Comparison of ENCODE assay signal across 12 cellular contexts in genomic region chr15:99677540-99678134, GRCh38. TPM values are rescaled to one million over a fixed set of nuclear protein-coding genes. Genes with fewer than 3 reads are reported as not detected.
DNase-seq lines count a peak whose midpoint lies in the region; ATAC-seq, FAIRE-seq and TF ChIP-seq lines count a peak whose summit lies in the region.
"Had no signal": no experiment of that assay in that cellular context is flagged by ENCODE, and none has a peak within 500 bp of the region (broad histone marks: within the 10 kb centered on the region; RNA-seq: fewer than 3 reads in every experiment).

No MANE protein-coding gene starts in this region.

- H3K4me1 ChIP-seq in PC-9 (replicated peaks; ENCODE audit: insufficient read depth) = no peaks in the 10 kb centered on the region

- no peaks in the 10 kb centered on the region; the same call in 1 of the 2 replicates for H4K20me1 ChIP-seq in PC-9 (ENCODE audit: insufficient read depth)

- TF ChIP-seq CTCF in PC-9 (conservative IDR thresholded peaks at IDR 0.05) = no peak

- H3K4me1 Mint-ChIP-seq in naive thymus-derived CD8-positive, alpha-beta T cell = peaks cover 8 to 15% (median 14%) of the 10 kb centered on the region in 4 donors
- H3K4me1 Mint-ChIP-seq: CD14-positive monocyte had no signal

- H3K9me3 ChIP-seq in PC-9 (ENCODE audit: insufficient read depth, low read depth) = no peaks in the 10 kb centered on the region

- H3F3A ChIP-seq in PC-9 (ENCODE audit: insufficient read depth, low read depth) = no peaks in the 10 kb centered on the region; the same call in 1 of the 2 replicates

- peaks cover 7% of the 10 kb centered on the region; the same call in 1 of the 2 replicates for H3K36me3 ChIP-seq in PC-9 (ENCODE audit: low read depth)

- peak; percentile 66 for ATAC-seq in GM18502 (IDR thresholded peaks at IDR 0.05; ENCODE audit: poor library complexity, unreplicated experiment)
- peak; percentile 66 for ATAC-seq in GM21360 (IDR thresholded peaks at IDR 0.05; ENCODE audit: unreplicated experiment)
- ATAC-seq in HG03095 (IDR thresholded peaks at IDR 0.05; ENCODE audit: unreplicated experiment) = peak; percentile 68
- ATAC-seq in naive thymus-derived CD8-positive, alpha-beta T cell = no peak
- ATAC-seq in HG03469 (IDR thresholded peaks at IDR 0.05; ENCODE audit: unreplicated experiment) = no peak
- ATAC-seq: T-cell had no signal

- CTCF ChIA-PET in PC-9 (lab: Charles Lee) = no interaction called here

- peak overlapping the region in 2 of 10 donors; percentile 10 to 12 for H3K27ac Mint-ChIP-seq in naive thymus-derived CD8-positive, alpha-beta T cell
- H3K27ac Mint-ChIP-seq: activated CD4-positive, alpha-beta memory T cell treated with anti-CD3 and anti-CD28 coated beads for 36 hours; T-cell had no signal

- H2AFZ ChIP-seq in PC-9 = no peak overlapping the region

- H3K4me3 ChIP-seq in PC-9 = no peak overlapping the region

- POLR2A ChIA-PET in naive thymus-derived CD8-positive, alpha-beta T cell (lab: Charles Lee) = no interaction called here
- POLR2A ChIA-PET in PC-9 (lab: Charles Lee; ENCODE audit: unreplicated experiment) = no interaction called here

- peak; percentile 84 for FAIRE-seq in frontal cortex (lab: Jason Lieb, UNC)

- no peak overlapping the region for H3K27ac ChIP-seq in PC-9

- no peaks in the 10 kb centered on the region for H3K27me3 Mint-ChIP-seq in naive thymus-derived CD8-positive, alpha-beta T cell
- H3K27me3 Mint-ChIP-seq: activated CD4-positive, alpha-beta memory T cell treated with anti-CD3 and anti-CD28 coated beads for 36 hours; T-cell had no signal

- H3K9me3 Mint-ChIP-seq in naive thymus-derived CD8-positive, alpha-beta T cell = no peaks in the 10 kb centered on the region
- H3K9me3 Mint-ChIP-seq: activated CD4-positive, alpha-beta memory T cell treated with anti-CD3 and anti-CD28 coated beads for 36 hours; CD14-positive monocyte had no signal

- DNase-seq in frontal cortex (ENCODE audit: low spot score in 2 of 2) = no peak
- DNase-seq in naive thymus-derived CD8-positive, alpha-beta T cell = no peak
- no peak for DNase-seq in PC-9
- no peak for DNase-seq in 8988T
- DNase-seq: activated CD4-positive, alpha-beta memory T cell treated with anti-CD3 and anti-CD28 coated beads for 36 hours; amniotic stem cell; T-cell had no signal

- H3K4me3 Mint-ChIP-seq in naive thymus-derived CD8-positive, alpha-beta T cell = no peak overlapping the region
- H3K4me3 Mint-ChIP-seq: activated CD4-positive, alpha-beta memory T cell treated with anti-CD3 and anti-CD28 coated beads for 36 hours; CD14-positive monocyte; T-cell had no signal

- intact Hi-C loops in PC-9 (cut with micrococcal nuclease; ENCODE audit: unreplicated experiment) = no loop called here

- no peak overlapping the region for H3K4me2 ChIP-seq in PC-9

- no peaks in the 10 kb centered on the region for H3K27me3 ChIP-seq in PC-9 (ENCODE audit: insufficient read depth, low read depth)

- peaks cover 28 to 52% (median 44%) of the 10 kb centered on the region in 3 donors for H3K36me3 Mint-ChIP-seq in naive thymus-derived CD8-positive, alpha-beta T cell

- no TSS peak for BruUV-seq in PC-9 (replicated peaks; lab: Mats Ljungman, UMichigan)

- no peaks in the 10 kb centered on the region for H3K9me2 ChIP-seq in PC-9 (ENCODE audit: insufficient read depth)

- H3K79me2 ChIP-seq in PC-9 (ENCODE audit: low read depth) = no peaks in the 10 kb centered on the region

RNA-seq across cellular contexts. Expression of gene LYSMD4, which starts 55.6 kb away (rescaled TPM):
- total RNA-seq in frontal cortex = 15.5 TPM
- 10 to 100 TPM; 14.5 to 17.4 TPM for total RNA-seq in naive thymus-derived CD8-positive, alpha-beta T cell
- polyA plus RNA-seq in naive thymus-derived CD8-positive, alpha-beta T cell = 1 to 10 TPM; 2.4 to 5.2 (median 3.8) TPM
- total RNA-seq in PC-9 (2021) = 4.7 and 5.7 TPM in 2 replicates

Comparison
In these comparisons a context has a peak if more than half of its experiments do, and no peak if none do; other contexts are left out.
1. ATAC-seq: peak in GM18502 (single experiment), GM21360 (single experiment) and HG03095 (single experiment); none in naive thymus-derived CD8-positive, alpha-beta T cell (0 of 2) and HG03469 (single experiment).